10 cellular contexts compared by ENCODE assay signal in genomic region chr2:134228493-134228903, GRCh38. TPM values are rescaled to one million over a fixed set of nuclear protein-coding genes. Genes with fewer than 3 reads are reported as not detected.
DNase-seq lines count a peak whose midpoint lies in the region; ATAC-seq and TF ChIP-seq lines count a peak whose summit lies in the region.
"Had no signal": no experiment of that assay in that cellular context is flagged by ENCODE, and none has a peak within 500 bp of the region (broad histone marks: within the 10 kb centered on the region; RNA-seq: fewer than 3 reads in every experiment).

No MANE protein-coding gene starts in this region.

- H3K79me2 ChIP-seq in OCI-LY1 (ENCODE audit: insufficient read depth, low read length): 0 out of 2 replicates have a peak, but pooled peaks cover 9% of the 10 kb centered on the region

- H3K36me3 Mint-ChIP-seq in activated naive CD8-positive, alpha-beta T cell: peaks cover 5% of the 10 kb centered on the region
- H3K36me3 Mint-ChIP-seq in activated naive CD8-positive, alpha-beta T cell treated with anti-CD3 and anti-CD28 coated beads for 36 hours: peaks cover 34% of the 10 kb centered on the region

- H3K27ac ChIP-seq in OCI-LY1 (ENCODE audit: low read depth, low read length, poor library complexity, severe bottlenecking) (no peak overlapping the region), thoracic aorta (no peak overlapping the region)
- H3K27ac ChIP-seq: coronary artery had no signal

- H3K4me1 ChIP-seq in OCI-LY1 (ENCODE audit: insufficient read depth, low read length, severe bottlenecking) (peaks cover 26% of the 10 kb centered on the region), thoracic aorta (ENCODE audit: control insufficient read depth in 1 of 2, low read depth in 2 of 2) (peaks cover 4% of the 10 kb centered on the region in 2 donors)

- peak overlapping the region; percentile 4 for H3K27ac Mint-ChIP-seq in activated naive CD8-positive, alpha-beta T cell
- H3K27ac Mint-ChIP-seq in activated naive CD8-positive, alpha-beta T cell treated with anti-CD3 and anti-CD28 coated beads for 36 hours: no peak overlapping the region

- H3K9me2 ChIP-seq in OCI-LY1 (ENCODE audit: low read depth, low read length): no peaks in the 10 kb centered on the region

- no peaks in the 10 kb centered on the region for H3K27me3 Mint-ChIP-seq in activated naive CD8-positive, alpha-beta T cell
- no peaks in the 10 kb centered on the region for H3K27me3 Mint-ChIP-seq in activated naive CD8-positive, alpha-beta T cell treated with anti-CD3 and anti-CD28 coated beads for 36 hours

- no peak overlapping the region for H3K4me2 ChIP-seq in OCI-LY1 (ENCODE audit: low read length)

- no peaks in the 10 kb centered on the region for H4K20me1 ChIP-seq in OCI-LY1 (ENCODE audit: insufficient read depth, low read length)

- no peak for DNase-seq in activated naive CD8-positive, alpha-beta T cell treated with anti-CD3 and anti-CD28 coated beads for 36 hours
- DNase-seq in epithelial cell of proximal tubule (ENCODE audit: low read depth) (no peak), thoracic aorta (ENCODE audit: low spot score) (no peak), NCI-H1105 treated with DMSO at 0.1 percent for 48 hours (lab: John Stamatoyannopoulos, UW) (no peak), globus pallidus (ENCODE audit: low spot score) (no peak)
- DNase-seq: activated CD4-positive, alpha-beta T cell treated with anti-CD3 and anti-CD28 coated beads for 1 hour had no signal

- H3K4me1 Mint-ChIP-seq in activated naive CD8-positive, alpha-beta T cell (ENCODE audit: low read depth): peaks cover 75% of the 10 kb centered on the region
- peaks cover 63% of the 10 kb centered on the region for H3K4me1 Mint-ChIP-seq in activated naive CD8-positive, alpha-beta T cell treated with anti-CD3 and anti-CD28 coated beads for 36 hours

- no peak overlapping the region for H3K4me3 Mint-ChIP-seq in activated naive CD8-positive, alpha-beta T cell
- H3K4me3 Mint-ChIP-seq in activated naive CD8-positive, alpha-beta T cell treated with anti-CD3 and anti-CD28 coated beads for 36 hours: no peak overlapping the region

- peaks cover 13% of the 10 kb centered on the region for H3K9me3 Mint-ChIP-seq in activated naive CD8-positive, alpha-beta T cell (ENCODE audit: low read depth)
- peaks cover 24% of the 10 kb centered on the region for H3K9me3 Mint-ChIP-seq in activated naive CD8-positive, alpha-beta T cell treated with anti-CD3 and anti-CD28 coated beads for 36 hours

- H3K9me3 ChIP-seq in OCI-LY1 (ENCODE audit: low read length): peaks cover 18% of the 10 kb centered on the region
- H3K9me3 ChIP-seq in thoracic aorta: no peaks in the 10 kb centered on the region

- H3K4me3 ChIP-seq in OCI-LY1 (ENCODE audit: low read depth, low read length, poor library complexity, severe bottlenecking) (no peak overlapping the region), epithelial cell of proximal tubule (ENCODE audit: low read depth, low read length) (no peak overlapping the region), thoracic aorta (no peak overlapping the region)
- H3K4me3 ChIP-seq: coronary artery had no signal

- H3K36me3 ChIP-seq in OCI-LY1 (ENCODE audit: insufficient read depth, low read length): peaks cover 5% of the 10 kb centered on the region; the same call in 1 of the 2 replicates
- H3K36me3 ChIP-seq in thoracic aorta: no peaks in the 10 kb centered on the region

- no peak overlapping the region for H3K9ac ChIP-seq in OCI-LY1 (ENCODE audit: low read length)

- no peak for ATAC-seq in thoracic aorta (ENCODE audit: insufficient number of reproducible peaks, low FRiP score, low read depth)
- no peak for ATAC-seq in GM19463 (IDR thresholded peaks at IDR 0.05; ENCODE audit: unreplicated experiment)

- no peaks in the 10 kb centered on the region for H3K27me3 ChIP-seq in OCI-LY1 (ENCODE audit: insufficient read depth, low read length)
- H3K27me3 ChIP-seq in thoracic aorta (replicated peaks; ENCODE audit: insufficient read depth): no peaks in the 10 kb centered on the region

- TF ChIP-seq CTCF in OCI-LY1 (IDR thresholded peaks at IDR 0.05; ENCODE audit: low read length): peak; percentile 51
- peak; percentile 86 for TF ChIP-seq CTCF in epithelial cell of proximal tubule (conservative IDR thresholded peaks at IDR 0.05; ENCODE audit: low read depth, low read length)
- peak; percentile 11 for TF ChIP-seq CTCF in thoracic aorta (IDR thresholded peaks at IDR 0.05)

- H2AFZ ChIP-seq in OCI-LY1 (ENCODE audit: low read length): no peak overlapping the region

- H3F3A ChIP-seq in OCI-LY1 (ENCODE audit: insufficient read depth, low read length): no peaks in the 10 kb centered on the region

RNA-seq across cellular contexts. Expression of gene MGAT5, which starts 25.4 kb away (rescaled TPM):
- 10 to 100 TPM; 34.0 to 34.5 TPM for total RNA-seq in activated naive CD8-positive, alpha-beta T cell treated with anti-CD3 and anti-CD28 coated beads for 36 hours
- total RNA-seq in epithelial cell of proximal tubule (24.0 and 34.0 TPM in 2 replicates), thoracic aorta (10 to 100 TPM; 43.9 to 95.3 TPM)

Comparison
In these comparisons a context has a peak if more than half of its experiments do, and no peak if none do; other contexts are left out.
1. CTCF ChIP-seq: peak in every context shown above with its lines; median percentile 86 in epithelial cell of proximal tubule; 51 in OCI-LY1; 11 in thoracic aorta.